Comparison of ENCODE assay signal across 17 cellular contexts in genomic region chr17:6623941-6624340, GRCh38.
"Had no signal": no experiment of that assay in that cellular context is flagged by ENCODE, and none has a peak within 500 bp of the region (broad histone marks: within the 10 kb centered on the region; RNA-seq: fewer than 3 reads in every experiment).

No MANE protein-coding gene starts in this region.

- H3K4me3 Mint-ChIP-seq: natural killer cell, neural crest cell had no signal

- H3K27ac Mint-ChIP-seq: natural killer cell had no signal

- DNase-seq: colonic mucosa; effector CD8-positive, alpha-beta T cell; foreskin melanocyte; head of caudate nucleus; hippocampal formation; kidney glomerular epithelial cell; mucosa of descending colon; natural killer cell; ovary; sigmoid colon; small intestine; stimulated activated CD4-positive, alpha-beta T cell treated with anti-CD3 and anti-CD28 coated beads, Interleukin-12 subunit alpha, Interleukin-12 subunit beta, amount 100 ng/mL, for 4 hours; stimulated activated naive CD4-positive, alpha-beta T cell; stomach had no signal

- H3K9me3 Mint-ChIP-seq: natural killer cell, neural crest cell had no signal

- ATAC-seq: mucosa of descending colon, natural killer cell had no signal

- H3K4me3 ChIP-seq: colonic mucosa, esophagus muscularis mucosa, mucosa of descending colon, ovary, right atrium auricular region, sigmoid colon, stomach had no signal

- H3K4me1 Mint-ChIP-seq: neural crest cell had no signal
